ENCODE assay signal across 8 cellular contexts in the genomic region with DNA sequence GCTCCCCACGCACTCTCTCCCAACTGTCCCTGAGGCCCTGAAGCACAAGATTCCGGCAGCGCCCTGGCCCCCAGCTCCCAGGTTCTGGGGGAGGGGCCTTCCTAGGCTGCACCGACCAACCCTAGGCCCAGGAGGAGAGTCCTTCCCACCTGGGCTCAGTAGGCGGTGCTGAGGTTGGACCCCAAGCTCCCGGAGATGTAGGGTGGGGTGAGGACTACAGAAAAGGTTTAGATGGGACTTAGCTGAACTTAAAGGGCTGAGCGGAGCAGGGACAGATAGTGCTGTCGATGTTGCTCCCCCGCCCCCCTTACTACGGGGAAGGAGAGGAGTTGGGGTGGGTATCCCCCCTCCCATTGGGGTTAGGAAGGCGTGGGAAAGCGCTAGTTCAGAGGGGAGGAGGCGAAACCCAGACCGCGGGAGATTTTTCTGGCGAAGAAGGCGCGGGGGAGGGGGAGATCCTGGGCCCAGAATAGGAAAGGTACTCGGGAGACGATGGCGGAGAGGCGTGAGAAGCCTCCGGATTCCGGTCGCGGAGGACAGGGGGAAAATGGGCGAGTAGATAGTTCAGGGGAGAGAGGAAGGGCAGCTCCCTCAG. TPM values are rescaled to one million over a fixed set of nuclear protein-coding genes. Genes with fewer than 3 reads are reported as not detected.
A peak's percentile ranks its signal among the peaks of the same experiment; 100 is the strongest.
DNase-seq lines count a peak whose midpoint lies in the region; ATAC-seq and TF ChIP-seq lines count a peak whose summit lies in the region.

No MANE protein-coding gene starts in this region.

- H3K9ac ChIP-seq in endocrine pancreas (ENCODE audit: control insufficient read depth, insufficient read depth, low read length) (peak overlapping the region; percentile 63), mucosa of stomach (ENCODE audit: low read length) (peak overlapping the region; percentile 78)

- TF ChIP-seq CTCF in WERI-Rb-1 (IDR thresholded peaks at IDR 0.05; ENCODE audit: low read depth, low read length): no peak

- H3K9me3 ChIP-seq in WERI-Rb-1 (ENCODE audit: severe bottlenecking) (no peaks in the 10 kb centered on the region), endocrine pancreas (ENCODE audit: control insufficient read depth, low read length) (no peaks in the 10 kb centered on the region), mucosa of stomach (ENCODE audit: control insufficient read depth, low read length) (no peaks in the 10 kb centered on the region)

- peaks cover 6% of the 10 kb centered on the region for H3K4me1 ChIP-seq in endocrine pancreas (ENCODE audit: control insufficient read depth, insufficient read depth, low read length)
- H3K4me1 ChIP-seq in mucosa of stomach (ENCODE audit: control insufficient read depth, insufficient read depth, low read length): peaks cover 55% of the 10 kb centered on the region

- DNase-seq in Daoy (ENCODE audit: low read depth) (peak; percentile 59), LoVo (ENCODE audit: low spot score) (peak; percentile 78), WERI-Rb-1 (peak; percentile 84), ureter (ENCODE audit: low spot score) (peak; percentile 75)

- peaks cover 25% of the 10 kb centered on the region for H3K36me3 ChIP-seq in WERI-Rb-1
- peaks cover 4% of the 10 kb centered on the region for H3K36me3 ChIP-seq in endocrine pancreas (ENCODE audit: control insufficient read depth, insufficient read depth, low read length)
- H3K36me3 ChIP-seq in mucosa of stomach (ENCODE audit: control insufficient read depth, insufficient read depth, low read length): no peaks in the 10 kb centered on the region

- ATAC-seq in HG02840 (IDR thresholded peaks at IDR 0.05; ENCODE audit: low FRiP score, unreplicated experiment) (no peak), HG03342 (IDR thresholded peaks at IDR 0.05; ENCODE audit: unreplicated experiment) (no peak)

- H3K27ac ChIP-seq in WERI-Rb-1: peak overlapping the region; percentile 97

- no peaks in the 10 kb centered on the region for H3K27me3 ChIP-seq in WERI-Rb-1 (ENCODE audit: insufficient read depth, low read depth, severe bottlenecking)
- no peaks in the 10 kb centered on the region for H3K27me3 ChIP-seq in endocrine pancreas (ENCODE audit: control insufficient read depth, insufficient read depth, low read length)
- H3K27me3 ChIP-seq in mucosa of stomach (ENCODE audit: control insufficient read depth, insufficient read depth, low read length): no peaks in the 10 kb centered on the region

- peak overlapping the region; percentile 80 for H3K4me3 ChIP-seq in WERI-Rb-1 (ENCODE audit: low read depth, low read length)
- H3K4me3 ChIP-seq in endocrine pancreas (ENCODE audit: control insufficient read depth, insufficient read depth, low read length): peak overlapping the region; percentile 14
- H3K4me3 ChIP-seq in mucosa of stomach (ENCODE audit: low read length): peak overlapping the region; percentile 23

RNA-seq across cellular contexts. Expression of a gene that starts 4.2 kb away (rescaled TPM):
- total RNA-seq in Daoy (2014; rRNA removed; shearing (Covaris generic)): 14.3 and 19.7 TPM in 2 replicates
- total RNA-seq in ureter: 141 TPM

RNA-seq across cellular contexts. Expression of a gene that starts 11.4 kb away (rescaled TPM):
- 764 and 817 TPM in 2 replicates for total RNA-seq in Daoy (2014; rRNA removed; shearing (Covaris generic))
- 601 TPM for total RNA-seq in ureter

RNA-seq across cellular contexts. Expression of a gene that starts 53.7 kb away (rescaled TPM):
- total RNA-seq in Daoy (2014; rRNA removed; shearing (Covaris generic)): 147 TPM in 2 replicates
- total RNA-seq in ureter: 212 TPM

Comparison
In these comparisons a context has a peak if more than half of its experiments do, and no peak if none do; other contexts are left out.
1. H3K4me3 ChIP-seq: peak in every context shown above with its lines; median percentile 80 in WERI-Rb-1; 23 in mucosa of stomach; 14 in endocrine pancreas.